1 cellular context compared by ENCODE assay signal in genomic region chr2:233854241-233854981, GRCh38.
TF ChIP-seq lines count a peak whose summit lies in the region.

TSS of gene HJURP (minus strand) at chr2:233854535. CDS start at chr2:233854500, 35 bp downstream.

TF ChIP-seq in K562, 482 proteins besides CTCF, POLR2A, EP300 and RAD21 (continued from another document and continues in another):
- TF ChIP-seq ZBTB40 (IDR thresholded peaks at IDR 0.05) (peak; percentile 86), ZBTB40 (CRISPR knock-in tag; IDR thresholded peaks at IDR 0.05) (no peak), MYNN (IDR thresholded peaks at IDR 0.05) (peak; percentile 61; the same call in 1 of the 2 replicates), MYNN (CRISPR knock-in tag; IDR thresholded peaks at IDR 0.05) (no peak), POLR2G (IDR thresholded peaks at IDR 0.05; ENCODE audit: low read depth, low read length) (peak; percentile 99), SMAD2 (IDR thresholded peaks at IDR 0.05; ENCODE audit: low read depth, low read length) (no peak), CCNT2 (IDR thresholded peaks at IDR 0.05; ENCODE audit: borderline replicate concordance, extremely low read depth, insufficient read length, low read depth, low read length) (peak; percentile 21), SRSF3 (IDR thresholded peaks at IDR 0.05; ENCODE audit: insufficient read depth, low read length) (no peak), ZNF778 (CRISPR knock-in tag; IDR thresholded peaks at IDR 0.05) (no peak), NELFE (IDR thresholded peaks at IDR 0.05; ENCODE audit: insufficient read depth, insufficient read length) (no peak), SIRT6 (IDR thresholded peaks at IDR 0.05; ENCODE audit: low read depth, low read length) (no peak), BRCA1 (IDR thresholded peaks at IDR 0.05) (no peak), BRCA1 (CRISPR knock-in tag; IDR thresholded peaks at IDR 0.05) (no peak), TCF15 (CRISPR knock-in tag; IDR thresholded peaks at IDR 0.05) (no peak), NCOA2 (IDR thresholded peaks at IDR 0.05; ENCODE audit: partially characterized antibody in 2 of 2) (no peak), KLF16 (IDR thresholded peaks at IDR 0.05) (peak; percentile 21; the same call in 1 of the 2 replicates), DNMT1 (IDR thresholded peaks at IDR 0.05) (no peak), KAT7 (CRISPR knock-in tag; IDR thresholded peaks at IDR 0.05; ENCODE audit: borderline replicate concordance) (peak; percentile 87; the same call in 1 of the 2 replicates), ZNF217 (CRISPR knock-in tag; IDR thresholded peaks at IDR 0.05) (no peak), ARHGAP35 (IDR thresholded peaks at IDR 0.05; ENCODE audit: partially characterized antibody) (no peak), ASH1L (IDR thresholded peaks at IDR 0.05; ENCODE audit: borderline replicate concordance, low read depth, partially characterized antibody) (peak; percentile 79), ZNF561 (CRISPR knock-in tag; conservative IDR thresholded peaks at IDR 0.05) (no peak), CBFA2T3 (IDR thresholded peaks at IDR 0.05) (peak; percentile 89), ZBTB11 (CRISPR knock-in tag; IDR thresholded peaks at IDR 0.05) (peak in 2 of 3 experiments; percentile 47 to 81; a peak in 3 of 6 replicates), SMAD1 (IDR thresholded peaks at IDR 0.05; ENCODE audit: low read depth, low read length, partially characterized antibody) (no peak), TBP (optimal IDR thresholded peaks at IDR 0.05; ENCODE audit: low read depth, low read length) (peak; percentile 81), PTBP1 (IDR thresholded peaks at IDR 0.05; ENCODE audit: low read depth, low read length) (no peak), SNAPC5 (CRISPR knock-in tag; IDR thresholded peaks at IDR 0.05) (no peak), SP2 (IDR thresholded peaks at IDR 0.05; ENCODE audit: extremely low read depth, low read depth, low read length, poor library complexity, severe bottlenecking) (no peak), ARID3A (IDR thresholded peaks at IDR 0.05; ENCODE audit: borderline replicate concordance, low read depth, low read length) (no peak), EWSR1 (IDR thresholded peaks at IDR 0.05; ENCODE audit: borderline replicate concordance, low read depth, partially characterized antibody) (no peak), TRIM25 (IDR thresholded peaks at IDR 0.05; ENCODE audit: borderline replicate concordance) (no peak), ZBTB43 (CRISPR knock-in tag; IDR thresholded peaks at IDR 0.05) (no peak), ZNF551 (CRISPR knock-in tag; IDR thresholded peaks at IDR 0.05) (no peak), IRF9 (tag; IDR thresholded peaks at IDR 0.05) (no peak), ZNF24 (IDR thresholded peaks at IDR 0.05) (peak; percentile 22; the same call in 1 of the 2 replicates), ZNF830 (CRISPR knock-in tag; IDR thresholded peaks at IDR 0.05) (no peak), IRF1 (CRISPR knock-in tag; IDR thresholded peaks at IDR 0.05; ENCODE audit: borderline replicate concordance) (no peak), ZNF584 (CRISPR knock-in tag; IDR thresholded peaks at IDR 0.05; ENCODE audit: low read depth) (no peak), SREBF1 (IDR thresholded peaks at IDR 0.05; ENCODE audit: borderline replicate concordance, low read depth, low read length) (no peak)
